ENCODE assay signal across 27 cellular contexts in the genomic region with DNA sequence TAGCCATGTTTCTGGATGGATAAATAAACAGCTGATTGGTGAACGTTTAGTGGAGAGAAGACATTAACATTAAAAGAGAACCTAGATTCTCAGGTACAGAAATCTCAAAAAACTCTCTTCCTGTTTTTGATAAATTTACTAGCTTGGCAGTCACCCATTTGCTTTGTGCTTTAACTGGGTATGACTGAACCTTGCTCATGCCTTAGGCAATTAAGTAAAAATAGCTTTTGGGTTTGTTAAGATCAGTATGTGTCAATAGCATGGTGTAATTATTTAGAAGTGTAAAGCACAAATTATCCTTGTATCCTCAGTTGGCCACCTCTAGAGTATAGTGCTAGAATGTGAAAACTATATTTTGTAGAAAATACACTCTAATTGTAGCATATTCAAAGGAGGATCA.
"Had no signal": no experiment of that assay in that cellular context is flagged by ENCODE, and none has a peak within 500 bp of the region (broad histone marks: within the 10 kb centered on the region; RNA-seq: fewer than 3 reads in every experiment).

No MANE protein-coding gene starts in this region.

- H3K36me3 ChIP-seq: esophagus squamous epithelium, gastrocnemius medialis, pancreas, prostate gland, sigmoid colon, vagina had no signal

- H3K4me2 ChIP-seq: smooth muscle cell had no signal

- ATAC-seq: activated CD4-positive, alpha-beta T cell treated with anti-CD3 and anti-CD28 coated beads for 36 hours; activated T-cell treated with anti-CD3 and anti-CD28 coated beads, Interleukin-2, amount 50 U/mL, for 72 hours; body of pancreas; gastrocnemius medialis; left cardiac atrium; left ventricle myocardium superior; naive thymus-derived CD4-positive, alpha-beta T cell; pancreas; stimulated activated memory B cell treated with anti-CD40 and anti-IgM and Interleukin-4, amounts not matched to agents 10 μg/mL and 1 μg/mL and 100 μg/mL, for 72 hours; stimulated activated naive CD8-positive, alpha-beta T cell treated with anti-CD3 and anti-CD28 coated beads, Interleukin-15, amount 100 ng/mL, for 72 hours had no signal

- H3K27ac ChIP-seq: body of pancreas, esophagus squamous epithelium, gastrocnemius medialis, pancreas, prostate gland, sigmoid colon, vagina had no signal

- H3K4me3 ChIP-seq: body of pancreas, esophagus squamous epithelium, gastrocnemius medialis, pancreas, prostate gland, sigmoid colon, smooth muscle cell, vagina had no signal

- H3K9me3 ChIP-seq: body of pancreas, esophagus squamous epithelium, gastrocnemius medialis, pancreas, prostate gland, sigmoid colon, vagina had no signal

- DNase-seq: activated CD4-positive, alpha-beta T cell treated with anti-CD3 and anti-CD28 coated beads for 36 hours; activated CD4-positive, alpha-beta T cell treated with anti-CD3 and anti-CD28 coated beads, Interleukin-2, amount 50 U/mL, for 4 hours; activated CD4-positive, CD25-positive, alpha-beta regulatory T cell; activated naive CD4-positive, alpha-beta T cell; activated T-cell treated with anti-CD3 and anti-CD28 coated beads for 4 hours; activated T-cell treated with anti-CD3 and anti-CD28 coated beads, Interleukin-2, amount 50 U/mL, for 72 hours; aorta; body of pancreas; esophagus squamous epithelium; gastrocnemius medialis; glutamatergic neuron; left cardiac atrium; left ventricle myocardium superior; naive thymus-derived CD4-positive, alpha-beta T cell; pancreas; sigmoid colon; stimulated activated CD4-positive, alpha-beta T cell treated with anti-CD3 and anti-CD28 coated beads, Interleukin-1b, Interleukin-23, amount 100 ng/mL, for 48 hours; stimulated activated CD4-positive, alpha-beta T cell treated with anti-CD3 and anti-CD28 coated beads, Interleukin-4, amount 100 ng/mL, for 4 hours; stimulated activated CD8-positive, alpha-beta memory T cell treated with anti-CD3 and anti-CD28 coated beads, Interleukin-4, amount 100 ng/mL, for 48 hours; stimulated activated naive CD8-positive, alpha-beta T cell treated with anti-CD3 and anti-CD28 coated beads, Interleukin-15, amount 100 ng/mL, for 72 hours; substantia nigra had no signal

- H3K27me3 ChIP-seq: body of pancreas, esophagus squamous epithelium, gastrocnemius medialis, pancreas, sigmoid colon, vagina had no signal

- FAIRE-seq: endothelial cell of umbilical vein, keratinocyte, pancreas had no signal

- H3K4me1 ChIP-seq: body of pancreas, esophagus squamous epithelium, gastrocnemius medialis, pancreas, prostate gland, vagina had no signal
